In genomic region chr18:10783941-10784340, GRCh38 we compare ENCODE assay signal across 25 cellular contexts.
"Had no signal": no experiment of that assay in that cellular context is flagged by ENCODE, and none has a peak within 500 bp of the region (broad histone marks: within the 10 kb centered on the region; RNA-seq: fewer than 3 reads in every experiment).

No MANE protein-coding gene starts in this region.

- H3K27ac Mint-ChIP-seq: activated CD4-positive, alpha-beta memory T cell treated with anti-CD3 and anti-CD28 coated beads, Interleukin-2, amount 10 ng/mL, durations not matched to agents 7 days and 5 days; activated naive CD4-positive, alpha-beta T cell treated with anti-CD3 and anti-CD28 coated beads, Interleukin-2, amount 10 ng/mL, durations not matched to agents 7 days and 5 days; activated naive CD8-positive, alpha-beta T cell treated with anti-CD3 and anti-CD28 coated beads for 36 hours; activated T-helper 2 cell treated with anti-CD3 and anti-CD28 coated beads, Interferon-gamma antibody, Interleukin-2, Interleukin-4, amounts not matched to agents 10 μg/mL and 5 μg/mL and 100 μg/mL, durations not matched to agents 14 hours and 24 hours and 36 hours had no signal

- ATAC-seq: Panc1, Right ventricle myocardium inferior had no signal

- H3K36me3 Mint-ChIP-seq: activated naive CD4-positive, alpha-beta T cell treated with anti-CD3 and anti-CD28 coated beads, Interleukin-2, amount 10 ng/mL, durations not matched to agents 7 days and 5 days; activated naive CD8-positive, alpha-beta T cell treated with anti-CD3 and anti-CD28 coated beads for 36 hours had no signal

- H3K4me3 Mint-ChIP-seq: activated CD4-positive, alpha-beta memory T cell treated with anti-CD3 and anti-CD28 coated beads, Interleukin-2, amount 10 ng/mL, durations not matched to agents 7 days and 5 days; activated naive CD4-positive, alpha-beta T cell treated with anti-CD3 and anti-CD28 coated beads, Interleukin-2, amount 10 ng/mL, durations not matched to agents 7 days and 5 days; activated naive CD8-positive, alpha-beta T cell treated with anti-CD3 and anti-CD28 coated beads for 36 hours had no signal

- DNase-seq: activated CD4-positive, alpha-beta memory T cell treated with anti-CD3 and anti-CD28 coated beads, Interleukin-2, amount 10 ng/mL, durations not matched to agents 7 days and 5 days; activated CD4-positive, alpha-beta T cell treated with anti-CD3 and anti-CD28 coated beads, Interleukin-2, amount 50 U/mL, for 1 hour; activated CD4-positive, CD25-positive, alpha-beta regulatory T cell; activated gamma-delta T cell treated with Interleukin-2 at 50 U/mL for 16 hours; activated naive CD4-positive, alpha-beta T cell treated with anti-CD3 and anti-CD28 coated beads, Interleukin-2, amount 10 ng/mL, durations not matched to agents 7 days and 5 days; activated naive CD8-positive, alpha-beta T cell treated with anti-CD3 and anti-CD28 coated beads for 36 hours; activated T-cell treated with anti-CD3 and anti-CD28 coated beads for 4 hours; activated T-cell treated with anti-CD3 and anti-CD28 coated beads, Interleukin-2, amount 50 U/mL, for 48 hours; Karpas-422; MM.1S; NCI-H1105; NCI-H1436; NCI-H1694 treated with DMSO at 0.1 percent for 48 hours; NCI-H2029 treated with DMSO at 0.1 percent for 48 hours; NCI-H345; NCI-H510A treated with DMSO at 0.1 percent for 48 hours; NCI-H69; NK-92 treated with Interleukin-12 subunit alpha and Interleukin-12 subunit beta, amount 100 ng/mL, for 24 hours; OCI-M1; SK-N-SH; T-helper 1 cell had no signal

- H3K9me3 Mint-ChIP-seq: activated CD4-positive, alpha-beta memory T cell treated with anti-CD3 and anti-CD28 coated beads, Interleukin-2, amount 10 ng/mL, durations not matched to agents 7 days and 5 days; activated naive CD4-positive, alpha-beta T cell treated with anti-CD3 and anti-CD28 coated beads, Interleukin-2, amount 10 ng/mL, durations not matched to agents 7 days and 5 days; activated naive CD8-positive, alpha-beta T cell treated with anti-CD3 and anti-CD28 coated beads for 36 hours; activated T-helper 2 cell treated with anti-CD3 and anti-CD28 coated beads, Interferon-gamma antibody, Interleukin-2, Interleukin-4, amounts not matched to agents 10 μg/mL and 5 μg/mL and 100 μg/mL, durations not matched to agents 14 hours and 24 hours and 36 hours had no signal

- H3K27ac ChIP-seq: VCaP had no signal
